In the genomic region with DNA sequence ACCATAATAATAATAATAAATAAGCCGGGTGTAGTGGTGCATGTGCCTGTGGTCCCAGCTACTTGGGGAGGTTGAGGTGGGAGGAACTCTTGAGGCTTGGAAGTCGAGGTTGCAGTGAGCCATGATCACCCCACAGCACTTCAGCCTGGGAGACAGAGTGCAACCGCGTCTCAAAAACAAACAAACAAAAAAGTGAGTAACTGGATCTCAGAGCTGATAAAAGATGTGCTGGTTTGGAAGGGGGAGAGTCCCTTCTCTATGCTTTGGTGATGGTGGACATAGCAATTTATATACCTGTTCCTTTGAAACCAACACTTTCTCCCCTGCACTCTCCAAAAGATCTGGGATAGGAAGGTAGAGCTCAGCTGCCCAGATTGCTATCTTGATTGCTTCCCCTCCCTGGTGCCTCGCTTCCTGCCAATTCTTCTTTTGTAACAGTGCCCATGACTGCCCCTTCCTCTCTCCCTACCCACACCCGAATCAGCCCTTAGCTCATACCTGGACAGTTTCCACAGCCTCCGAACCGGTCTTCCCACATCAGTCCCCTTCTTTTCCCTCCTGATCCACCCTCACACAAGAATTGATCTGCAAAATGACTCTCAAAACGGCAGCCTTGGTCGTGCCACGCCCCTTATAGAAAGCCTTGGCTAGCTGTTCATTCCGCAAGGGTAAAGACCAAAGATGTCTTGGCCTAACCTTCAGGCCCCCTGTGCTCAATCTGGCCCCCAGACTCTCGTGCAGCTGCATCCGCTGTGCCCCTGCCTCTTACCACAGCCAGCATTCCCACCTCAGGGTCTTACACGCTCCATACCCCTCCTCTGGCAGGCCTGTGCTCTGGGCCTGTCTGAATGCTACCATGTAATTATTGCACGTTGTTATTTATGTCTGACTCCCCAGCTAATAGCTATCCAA, we compare ENCODE assay signal across 17 cellular contexts. TPM values are rescaled to one million over a fixed set of nuclear protein-coding genes. Genes with fewer than 3 reads are reported as not detected.
DNase-seq lines count a peak whose midpoint lies in the region; ATAC-seq, FAIRE-seq and TF ChIP-seq lines count a peak whose summit lies in the region.
"Had no signal": no experiment of that assay in that cellular context is flagged by ENCODE, and none has a peak within 500 bp of the region (broad histone marks: within the 10 kb centered on the region; RNA-seq: fewer than 3 reads in every experiment).

No MANE protein-coding gene starts in this region.

- TF ChIP-seq POLR2A in endothelial cell of umbilical vein (IDR thresholded peaks at IDR 0.05; ENCODE audit: low read depth, low read length): no peak

- no peak overlapping the region for H2AK5ac ChIP-seq in H9 (ENCODE audit: insufficient read length, low read length)

- no peak overlapping the region for H4K5ac ChIP-seq in H9 (ENCODE audit: insufficient read length, low read depth, low read length)

- intact Hi-C loops in endothelial cell of umbilical vein (cut with micrococcal nuclease) (no loop called here), A673 (cut with micrococcal nuclease; ENCODE audit: unreplicated experiment) (no loop called here)

- peak overlapping the region; percentile 31 for H3K4me2 ChIP-seq in H9 (ENCODE audit: insufficient read depth, insufficient read length, low read length)
- no peak overlapping the region for H3K4me2 ChIP-seq in endothelial cell of umbilical vein (ENCODE audit: insufficient read depth, low read length)

- no peak overlapping the region for H3K18ac ChIP-seq in H9 (ENCODE audit: insufficient read length, low read depth, low read length)

- no peak for TF ChIP-seq CTCF in H9 (conservative IDR thresholded peaks at IDR 0.05)
- no peak for TF ChIP-seq CTCF in endothelial cell of umbilical vein (IDR thresholded peaks at IDR 0.05; ENCODE audit: extremely low read depth in 1 of 2, insufficient read depth in 1 of 2, low read depth in 1 of 2, low read length in 2 of 2)
- no peak for TF ChIP-seq CTCF in omental fat pad (IDR thresholded peaks at IDR 0.05)
- no peak for TF ChIP-seq CTCF in A673 (conservative IDR thresholded peaks at IDR 0.05; ENCODE audit: low read depth, low read length)

- H3K9me3 Mint-ChIP-seq in H9: no peaks in the 10 kb centered on the region
- H3K9me3 Mint-ChIP-seq: activated naive CD4-positive, alpha-beta T cell treated with anti-CD3 and anti-CD28 coated beads, Interleukin-2, amount 50 U/mL, for 72 hours; T-helper 2 cell treated with Interferon-gamma antibody and Interleukin-4, amounts not matched to agents 5 μg/mL and 100 μg/mL, for 36 hours had no signal

- no peaks in the 10 kb centered on the region for H3K9me3 ChIP-seq in H9 (ENCODE audit: control insufficient read depth, low read depth, low read length)
- no peaks in the 10 kb centered on the region for H3K9me3 ChIP-seq in endothelial cell of umbilical vein (replicated peaks; ENCODE audit: control insufficient read depth, insufficient read depth, low read length)
- no peaks in the 10 kb centered on the region for H3K9me3 ChIP-seq in A673 (ENCODE audit: low read depth, low read length, poor library complexity, severe bottlenecking)
- H3K9me3 ChIP-seq: thoracic aorta had no signal

- peaks cover 4% of the 10 kb centered on the region for H3K23me2 ChIP-seq in H9 (ENCODE audit: insufficient read length, low read depth, low read length, poor library complexity, severe bottlenecking)

- peaks cover 7% of the 10 kb centered on the region for H3K27me3 Mint-ChIP-seq in H9 (ENCODE audit: low read depth)

- no peak overlapping the region for H4K8ac ChIP-seq in H9 (replicated peaks; ENCODE audit: insufficient read length, low read depth, low read length)

- H4K91ac ChIP-seq in H9 (ENCODE audit: insufficient read length, low read depth, low read length): no peak overlapping the region

- peak overlapping the region; percentile 37 to 62 for H3K4me3 Mint-ChIP-seq in H9
- H3K4me3 Mint-ChIP-seq: T-helper 2 cell treated with Interferon-gamma antibody and Interleukin-4, amounts not matched to agents 5 μg/mL and 100 μg/mL, for 36 hours had no signal

- peak overlapping the region; percentile 17 for H2AFZ ChIP-seq in H9 (ENCODE audit: low read length)
- H2AFZ ChIP-seq in endothelial cell of umbilical vein (ENCODE audit: low read depth, low read length): peak overlapping the region; percentile 15

- no peak for DNase-seq in H9
- DNase-seq in NCI-H69 (lab: John Stamatoyannopoulos, UW): peak; percentile 72
- DNase-seq in endothelial cell of umbilical vein (ENCODE audit: low read depth, low spot score): no peak
- DNase-seq in omental fat pad (ENCODE audit: low spot score): no peak
- no peak for DNase-seq in A673 (ENCODE audit: low spot score)
- no peak for DNase-seq in NCI-H1105 treated with DMSO at 0.1 percent for 48 hours (lab: John Stamatoyannopoulos, UW)
- no peak for DNase-seq in HEK293T (ENCODE audit: extremely low spot score)
- DNase-seq: activated CD4-positive, alpha-beta T cell treated with anti-CD3 and anti-CD28 coated beads for 48 hours; DND-41; hippocampal formation; Right ventricle myocardium superior; stimulated activated CD4-positive, alpha-beta T cell treated with anti-CD3 and anti-CD28 coated beads, Interleukin-4, amount 100 ng/mL, for 4 hours had no signal

- no peaks in the 10 kb centered on the region for H3K36me3 ChIP-seq in endothelial cell of umbilical vein (ENCODE audit: control insufficient read depth in 2 of 2, extremely low read depth in 1 of 2, insufficient read depth in 2 of 2, low read length in 2 of 2)
- H3K36me3 ChIP-seq in A673 (ENCODE audit: insufficient read depth, low read length, poor library complexity, severe bottlenecking): no peaks in the 10 kb centered on the region
- H3K36me3 ChIP-seq: thoracic aorta had no signal

- POLR2A ChIA-PET in endothelial cell of umbilical vein (lab: Charles Lee) (no interaction called here), A673 (lab: Charles Lee; ENCODE audit: low non-redundant PET) (interaction anchor here (0.7 kb wide), 1 partner anchor 166 kb away, joined by 3 read pairs; the partner anchor contains the start of genes NKIRAS1 and RPL15), HEK293T (lab: Yijun Ruan, JAX) (no interaction called here)

- H3K79me2 ChIP-seq in H9 (ENCODE audit: insufficient read depth, low read length) (no peaks in the 10 kb centered on the region), endothelial cell of umbilical vein (ENCODE audit: control insufficient read depth, insufficient read depth, low read length) (no peaks in the 10 kb centered on the region)

- no peak overlapping the region for H3K4ac ChIP-seq in H9 (ENCODE audit: low read depth, low read length)

- no peak overlapping the region for H3K23ac ChIP-seq in H9 (ENCODE audit: insufficient read length, low read depth, low read length)

- H3K4me1 ChIP-seq in H9 (ENCODE audit: insufficient read depth, low read length): peaks cover 7% of the 10 kb centered on the region
- peaks cover 38% of the 10 kb centered on the region for H3K4me1 ChIP-seq in endothelial cell of umbilical vein (ENCODE audit: control insufficient read depth, extremely low read depth, insufficient read depth, low read length)
- peaks cover 45% of the 10 kb centered on the region for H3K4me1 ChIP-seq in A673 (ENCODE audit: insufficient read depth, low read length, poor library complexity, severe bottlenecking)

- H3K9ac ChIP-seq in H9 (ENCODE audit: extremely low read depth, insufficient read length, low read length) (no peak overlapping the region), endothelial cell of umbilical vein (replicated peaks; ENCODE audit: extremely low read depth, insufficient read depth, low read length) (no peak overlapping the region)

- ATAC-seq in omental fat pad (ENCODE audit: low FRiP score): peak; percentile 33
- ATAC-seq: activated naive CD4-positive, alpha-beta T cell treated with anti-CD3 and anti-CD28 coated beads, Interleukin-2, amount 50 U/mL, for 72 hours had no signal

- BruUV-seq in endothelial cell of umbilical vein (replicated peaks; lab: Mats Ljungman, UMichigan) (no TSS peak), A673 (replicated peaks; lab: Mats Ljungman, UMichigan) (no TSS peak)

- H2BK120ac ChIP-seq in H9 (ENCODE audit: low read depth, low read length, poor library complexity, severe bottlenecking): no peak overlapping the region

- peak overlapping the region; percentile 50; the same call in 1 of the 2 replicates for H3K14ac ChIP-seq in H9 (ENCODE audit: insufficient read depth, low read length)

- H3K27ac ChIP-seq in H9 (ENCODE audit: insufficient read length, low read depth, low read length): no peak overlapping the region
- H3K27ac ChIP-seq in endothelial cell of umbilical vein (ENCODE audit: insufficient read depth, low read depth, low read length): no peak overlapping the region
- H3K27ac ChIP-seq in A673 (ENCODE audit: low read depth, low read length, poor library complexity, severe bottlenecking): no peak overlapping the region
- H3K27ac ChIP-seq: C4-2B, thoracic aorta had no signal

- H3K9me1 ChIP-seq in endothelial cell of umbilical vein (replicated peaks; ENCODE audit: control insufficient read depth, extremely low read depth, insufficient read depth, low read length): no peaks in the 10 kb centered on the region

- CTCF ChIA-PET in endothelial cell of umbilical vein (lab: Charles Lee) (interaction anchor here (0.6 to 3.0 kb wide), 5 partner anchors 10 to 166 kb away, joined by 3 to 12 read pairs (median 3); partner anchors contain the start of genes NKIRAS1 and RPL15), A673 (lab: Charles Lee) (no interaction called here), HEK293T (lab: Yijun Ruan, JAX) (no interaction called here)

- no peak overlapping the region for H2BK15ac ChIP-seq in H9 (ENCODE audit: low read depth, low read length)

- H3K56ac ChIP-seq in H9 (ENCODE audit: insufficient read length, low read depth, low read length): no peak overlapping the region

- H3K4me3 ChIP-seq in endothelial cell of umbilical vein (replicated peaks in 1 of 3; ENCODE audit: insufficient read depth in 1 of 3, low read depth in 1 of 3, low read length in 3 of 3) (no peak overlapping the region), A673 (ENCODE audit: low read depth, low read length, poor library complexity, severe bottlenecking) (no peak overlapping the region)
- H3K4me3 ChIP-seq: thoracic aorta had no signal

- dilution Hi-C loops in endothelial cell of umbilical vein (cut with MboI; ENCODE audit: extremely low pct_ligation_motif_present, low sequenced_read_pairs): no loop called here

- H4K20me1 ChIP-seq in H9 (ENCODE audit: control insufficient read depth, insufficient read depth, insufficient read length) (no peaks in the 10 kb centered on the region), endothelial cell of umbilical vein (replicated peaks; ENCODE audit: control insufficient read depth, extremely low read depth, insufficient read depth, low read length) (no peaks in the 10 kb centered on the region)

- H3K27ac Mint-ChIP-seq in H9: peak overlapping the region; percentile 17 to 93 (median 19); a peak in 6 of 7 replicates
- H3K27ac Mint-ChIP-seq: activated naive CD4-positive, alpha-beta T cell treated with anti-CD3 and anti-CD28 coated beads, Interleukin-2, amount 50 U/mL, for 72 hours; T-helper 2 cell treated with Interferon-gamma antibody and Interleukin-4, amounts not matched to agents 5 μg/mL and 100 μg/mL, for 36 hours had no signal

- H3K27me3 ChIP-seq in H9 (ENCODE audit: insufficient read depth, low read length) (no peaks in the 10 kb centered on the region), endothelial cell of umbilical vein (ENCODE audit: control insufficient read depth in 2 of 2, insufficient read depth in 2 of 2, low read length in 2 of 2) (no peaks in the 10 kb centered on the region), A673 (replicated peaks; ENCODE audit: insufficient read depth, low read depth, low read length, poor library complexity) (no peaks in the 10 kb centered on the region)

- H2BK12ac ChIP-seq in H9 (ENCODE audit: insufficient read length, low read depth, low read length): no peak overlapping the region

- H2BK20ac ChIP-seq in H9 (ENCODE audit: low read depth, low read length, poor library complexity, severe bottlenecking): no peak overlapping the region

- no peak overlapping the region for H2BK5ac ChIP-seq in H9 (ENCODE audit: insufficient read length, low read length)

- no peak for FAIRE-seq in endothelial cell of umbilical vein (lab: Jason Lieb, UNC)
- FAIRE-seq: HTR-8/SVneo had no signal

- peaks cover 35 to 41% of the 10 kb centered on the region in 2 experiments for H3K4me1 Mint-ChIP-seq in H9

- H3K36me3 Mint-ChIP-seq in H9 (ENCODE audit: insufficient read depth in 1 of 3, low read depth in 3 of 3): no peaks in the 10 kb centered on the region
- H3K36me3 Mint-ChIP-seq: activated naive CD4-positive, alpha-beta T cell treated with anti-CD3 and anti-CD28 coated beads, Interleukin-2, amount 50 U/mL, for 72 hours had no signal

- WGBS in H9 (ENCODE audit: extremely low coverage, insufficient read length, low lambda C conversion rate): no CpG with 5 or more reads among the region's 16 CpGs

- H3T11ph ChIP-seq in H9 (ENCODE audit: low read length): no peak overlapping the region

- H3K79me1 ChIP-seq in H9 (ENCODE audit: insufficient read depth, low read depth, low read length, poor library complexity, severe bottlenecking): no peaks in the 10 kb centered on the region

RNA-seq across cellular contexts. Expression of gene UBE2E1, which starts 54.9 kb away (rescaled TPM):
- 130 and 142 TPM in 2 replicates for total RNA-seq in H9 (2021)
- 114 TPM in 2 replicates for total RNA-seq in endothelial cell of umbilical vein
- 54.7 and 72.7 TPM in 2 replicates for polyA plus RNA-seq in endothelial cell of umbilical vein
- polyA plus RNA-seq in endothelial cell of umbilical vein (2011; cell fraction: cytosol; rRNA removed): 85.2 and 94.6 TPM in 2 replicates
- polyA plus RNA-seq in endothelial cell of umbilical vein (2011; cell fraction: nucleus; rRNA removed): 81.5 and 97.3 TPM in 2 replicates
- 104 and 137 TPM in 2 replicates for polyA plus RNA-seq in endothelial cell of umbilical vein (2012)
- polyA minus RNA-seq in endothelial cell of umbilical vein: 65.2 and 77.5 TPM in 2 replicates
- polyA minus RNA-seq in endothelial cell of umbilical vein (2011; cell fraction: cytosol; rRNA and poly(A)+ RNA removed): 18.4 TPM
- polyA minus RNA-seq in endothelial cell of umbilical vein (2011; cell fraction: nucleus; rRNA and poly(A)+ RNA removed): 61.3 and 72.7 TPM in 2 replicates
- total RNA-seq in omental fat pad: 100 to 1,000 TPM in 1 of 4 donors, 10 to 100 TPM in 3; 72.8 to 114 (median 85.6) TPM
- 144 and 152 TPM in 2 replicates for total RNA-seq in A673 (2021)
